Comparison of ENCODE assay signal across 11 cellular contexts in the genomic region with DNA sequence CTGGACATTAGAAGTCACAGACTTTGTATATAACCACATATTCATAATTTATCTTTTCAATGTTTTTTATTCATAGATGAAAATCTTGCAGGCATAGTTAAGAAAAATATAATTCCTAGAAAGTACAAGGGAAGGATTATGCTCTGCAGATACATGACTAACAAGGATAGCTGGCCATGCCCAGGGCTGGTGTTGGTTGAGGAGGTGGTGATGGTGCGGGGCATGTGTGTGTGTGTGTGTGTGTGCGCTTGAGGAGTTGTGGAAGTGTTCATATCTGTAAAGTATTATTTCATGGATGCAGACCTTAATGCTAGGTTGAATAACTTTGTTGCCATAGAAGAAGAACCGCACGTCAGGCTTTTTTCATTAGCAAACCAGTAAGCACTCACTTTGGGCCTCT. TPM values are rescaled to one million over a fixed set of nuclear protein-coding genes. Genes with fewer than 3 reads are reported as not detected.
DNase-seq lines count a peak whose midpoint lies in the region; ATAC-seq and TF ChIP-seq lines count a peak whose summit lies in the region.
"Had no signal": no experiment of that assay in that cellular context is flagged by ENCODE, and none has a peak within 500 bp of the region (broad histone marks: within the 10 kb centered on the region; RNA-seq: fewer than 3 reads in every experiment).

No MANE protein-coding gene starts in this region.

- DNase-seq in right cardiac atrium: peak; percentile 36 to 69 (median 69)
- no peak for DNase-seq in gastrocnemius medialis
- DNase-seq in occipital lobe (lab: John Stamatoyannopoulos, UW): no peak
- no peak for DNase-seq in NOMO-1 (lab: John Stamatoyannopoulos, UW; ENCODE audit: unreplicated experiment in 2 of 2)
- DNase-seq in iPS-NIHi11 (ENCODE audit: low spot score): no peak
- no peak for DNase-seq in GM03348 (ENCODE audit: low spot score)
- DNase-seq: activated effector memory CD4-positive, alpha-beta T cell treated with anti-CD3 and anti-CD28 coated beads, Interleukin-2, amount 50 U/mL, for 16 hours; NCI-H82 had no signal

- peak overlapping the region; percentile 91; the same call in 1 of the 2 replicates for H3K9ac ChIP-seq in ES-I3 (ENCODE audit: low read depth, low read length)

- in situ Hi-C loops in gastrocnemius medialis (cut with MboI; ENCODE audit: low sequenced_read_pairs in 4 of 4): loop anchor here in 1 of 4 donors (25.0 kb wide), 1 partner anchor 255 kb away; no protein-coding TSS in a partner anchor

- intact Hi-C loops in right cardiac atrium (cut with DNase I): loop anchor here (10.0 kb wide), 5 partner anchors 118 to 268 kb away; no protein-coding TSS in a partner anchor
- intact Hi-C loops in gastrocnemius medialis (cut with DNase I; ENCODE audit: low total_unique reads): no loop called here

- TF ChIP-seq CTCF in WI38 (IDR thresholded peaks at IDR 0.05; ENCODE audit: low read depth, low read length) (no peak), gastrocnemius medialis (IDR thresholded peaks at IDR 0.05 in 4 of 5, conservative IDR thresholded peaks at IDR 0.05 in 1 of 5) (no peak)

- H3K27ac ChIP-seq in right cardiac atrium (ENCODE audit: low read length) (peak overlapping the region; percentile 13), gastrocnemius medialis (no peak overlapping the region)

- H3K4me3 ChIP-seq in WI38 (ENCODE audit: low read depth, low read length) (peak overlapping the region; percentile 63), right cardiac atrium (ENCODE audit: low read length) (peak overlapping the region; percentile 83), gastrocnemius medialis (peak overlapping the region; percentile 49 to 63 (median 52))

- H3K9me3 ChIP-seq in ES-I3 (ENCODE audit: control insufficient read depth, insufficient read depth, low read length) (no peaks in the 10 kb centered on the region), right cardiac atrium (ENCODE audit: control insufficient read depth, low read length) (no peaks in the 10 kb centered on the region), gastrocnemius medialis (no peaks in the 10 kb centered on the region)

- H3K27me3 ChIP-seq in right cardiac atrium (ENCODE audit: control insufficient read depth, insufficient read depth): no peaks in the 10 kb centered on the region
- H3K27me3 ChIP-seq in gastrocnemius medialis: peaks cover 14 to 22% (median 19%) of the 10 kb centered on the region in 3 donors

- ATAC-seq in right cardiac atrium (no peak), gastrocnemius medialis (no peak)

- no peak for TF ChIP-seq POLR2A in gastrocnemius medialis (IDR thresholded peaks at IDR 0.05)

- no peaks in the 10 kb centered on the region for H3K36me3 ChIP-seq in ES-I3 (ENCODE audit: insufficient read depth, low read length)
- no peaks in the 10 kb centered on the region for H3K36me3 ChIP-seq in gastrocnemius medialis

- 60% methylated on average over 4 of the region's 4 CpGs for WGBS in right cardiac atrium

- H3K4me1 ChIP-seq in ES-I3 (ENCODE audit: insufficient read depth, low read length) (peaks cover 15% of the 10 kb centered on the region), right cardiac atrium (ENCODE audit: control insufficient read depth, insufficient read depth, low read length) (peaks cover 5% of the 10 kb centered on the region), gastrocnemius medialis (no peaks in the 10 kb centered on the region)

RNA-seq across cellular contexts. Expression of a gene that starts 1.3 kb away (rescaled TPM):
- total RNA-seq in right cardiac atrium (10 to 100 TPM; 37.2 to 51.6 (median 38.3) TPM), gastrocnemius medialis (10 to 100 TPM in 1 of 4 donors, 1 to 10 TPM in 3; 3.3 to 13.4 (median 5.7) TPM), occipital lobe (7.6 TPM)
- polyA plus RNA-seq in right cardiac atrium: 24.9 TPM
- total RNA-seq: G401 had no signal

Comparison
In these comparisons a context has a peak if more than half of its experiments do, and no peak if none do; other contexts are left out.
1. DNase-seq: peak in right cardiac atrium (3 of 3); none in gastrocnemius medialis (0 of 2), occipital lobe (single experiment), NOMO-1 (0 of 2), iPS-NIHi11 (single experiment) and GM03348 (single experiment).
2. Peak in every context shown above with its lines, with median percentiles within 50 percentile points of each other: H3K4me3 ChIP-seq.